1 cellular context compared by ENCODE assay signal in genomic region chr7:92245487-92246362, GRCh38.
TF ChIP-seq lines count a peak whose summit lies in the region.

A gene with protein sequence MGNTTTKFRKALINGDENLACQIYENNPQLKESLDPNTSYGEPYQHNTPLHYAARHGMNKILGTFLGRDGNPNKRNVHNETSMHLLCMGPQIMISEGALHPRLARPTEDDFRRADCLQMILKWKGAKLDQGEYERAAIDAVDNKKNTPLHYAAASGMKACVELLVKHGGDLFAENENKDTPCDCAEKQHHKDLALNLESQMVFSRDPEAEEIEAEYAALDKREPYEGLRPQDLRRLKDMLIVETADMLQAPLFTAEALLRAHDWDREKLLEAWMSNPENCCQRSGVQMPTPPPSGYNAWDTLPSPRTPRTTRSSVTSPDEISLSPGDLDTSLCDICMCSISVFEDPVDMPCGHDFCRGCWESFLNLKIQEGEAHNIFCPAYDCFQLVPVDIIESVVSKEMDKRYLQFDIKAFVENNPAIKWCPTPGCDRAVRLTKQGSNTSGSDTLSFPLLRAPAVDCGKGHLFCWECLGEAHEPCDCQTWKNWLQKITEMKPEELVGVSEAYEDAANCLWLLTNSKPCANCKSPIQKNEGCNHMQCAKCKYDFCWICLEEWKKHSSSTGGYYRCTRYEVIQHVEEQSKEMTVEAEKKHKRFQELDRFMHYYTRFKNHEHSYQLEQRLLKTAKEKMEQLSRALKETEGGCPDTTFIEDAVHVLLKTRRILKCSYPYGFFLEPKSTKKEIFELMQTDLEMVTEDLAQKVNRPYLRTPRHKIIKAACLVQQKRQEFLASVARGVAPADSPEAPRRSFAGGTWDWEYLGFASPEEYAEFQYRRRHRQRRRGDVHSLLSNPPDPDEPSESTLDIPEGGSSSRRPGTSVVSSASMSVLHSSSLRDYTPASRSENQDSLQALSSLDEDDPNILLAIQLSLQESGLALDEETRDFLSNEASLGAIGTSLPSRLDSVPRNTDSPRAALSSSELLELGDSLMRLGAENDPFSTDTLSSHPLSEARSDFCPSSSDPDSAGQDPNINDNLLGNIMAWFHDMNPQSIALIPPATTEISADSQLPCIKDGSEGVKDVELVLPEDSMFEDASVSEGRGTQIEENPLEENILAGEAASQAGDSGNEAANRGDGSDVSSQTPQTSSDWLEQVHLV (plus strand): TSS chr7:92245974. CDS start chr7:92294979, 49,005 bp downstream.
KRIT1 (minus strand) TSS chr7:92245914; CDS start chr7:92242135, 3,779 bp downstream.

TF ChIP-seq in HepG2, 621 proteins besides CTCF, POLR2A, EP300 and RAD21 (continued from another document and continues in another):
- TF ChIP-seq, protein P1, sequence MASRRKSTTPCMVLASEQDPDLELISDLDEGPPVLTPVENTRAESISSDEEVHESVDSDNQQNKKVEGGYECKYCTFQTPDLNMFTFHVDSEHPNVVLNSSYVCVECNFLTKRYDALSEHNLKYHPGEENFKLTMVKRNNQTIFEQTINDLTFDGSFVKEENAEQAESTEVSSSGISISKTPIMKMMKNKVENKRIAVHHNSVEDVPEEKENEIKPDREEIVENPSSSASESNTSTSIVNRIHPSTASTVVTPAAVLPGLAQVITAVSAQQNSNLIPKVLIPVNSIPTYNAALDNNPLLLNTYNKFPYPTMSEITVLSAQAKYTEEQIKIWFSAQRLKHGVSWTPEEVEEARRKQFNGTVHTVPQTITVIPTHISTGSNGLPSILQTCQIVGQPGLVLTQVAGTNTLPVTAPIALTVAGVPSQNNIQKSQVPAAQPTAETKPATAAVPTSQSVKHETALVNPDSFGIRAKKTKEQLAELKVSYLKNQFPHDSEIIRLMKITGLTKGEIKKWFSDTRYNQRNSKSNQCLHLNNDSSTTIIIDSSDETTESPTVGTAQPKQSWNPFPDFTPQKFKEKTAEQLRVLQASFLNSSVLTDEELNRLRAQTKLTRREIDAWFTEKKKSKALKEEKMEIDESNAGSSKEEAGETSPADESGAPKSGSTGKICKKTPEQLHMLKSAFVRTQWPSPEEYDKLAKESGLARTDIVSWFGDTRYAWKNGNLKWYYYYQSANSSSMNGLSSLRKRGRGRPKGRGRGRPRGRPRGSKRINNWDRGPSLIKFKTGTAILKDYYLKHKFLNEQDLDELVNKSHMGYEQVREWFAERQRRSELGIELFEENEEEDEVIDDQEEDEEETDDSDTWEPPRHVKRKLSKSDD (CRISPR knock-in tag; IDR thresholded peaks at IDR 0.05; ENCODE audit: low read depth): no peak
- TF ChIP-seq ZNF678 (CRISPR knock-in tag; IDR thresholded peaks at IDR 0.05): 0 out of 2 replicates have a peak, but pooled peaks have one; percentile 32
- TF ChIP-seq ATAD3A (CRISPR knock-in tag; IDR thresholded peaks at IDR 0.05): no peak
- no peak; the same call in none of the 2 replicates for TF ChIP-seq ZNF777 (CRISPR knock-in tag; IDR thresholded peaks at IDR 0.05)
- TF ChIP-seq, protein P2, sequence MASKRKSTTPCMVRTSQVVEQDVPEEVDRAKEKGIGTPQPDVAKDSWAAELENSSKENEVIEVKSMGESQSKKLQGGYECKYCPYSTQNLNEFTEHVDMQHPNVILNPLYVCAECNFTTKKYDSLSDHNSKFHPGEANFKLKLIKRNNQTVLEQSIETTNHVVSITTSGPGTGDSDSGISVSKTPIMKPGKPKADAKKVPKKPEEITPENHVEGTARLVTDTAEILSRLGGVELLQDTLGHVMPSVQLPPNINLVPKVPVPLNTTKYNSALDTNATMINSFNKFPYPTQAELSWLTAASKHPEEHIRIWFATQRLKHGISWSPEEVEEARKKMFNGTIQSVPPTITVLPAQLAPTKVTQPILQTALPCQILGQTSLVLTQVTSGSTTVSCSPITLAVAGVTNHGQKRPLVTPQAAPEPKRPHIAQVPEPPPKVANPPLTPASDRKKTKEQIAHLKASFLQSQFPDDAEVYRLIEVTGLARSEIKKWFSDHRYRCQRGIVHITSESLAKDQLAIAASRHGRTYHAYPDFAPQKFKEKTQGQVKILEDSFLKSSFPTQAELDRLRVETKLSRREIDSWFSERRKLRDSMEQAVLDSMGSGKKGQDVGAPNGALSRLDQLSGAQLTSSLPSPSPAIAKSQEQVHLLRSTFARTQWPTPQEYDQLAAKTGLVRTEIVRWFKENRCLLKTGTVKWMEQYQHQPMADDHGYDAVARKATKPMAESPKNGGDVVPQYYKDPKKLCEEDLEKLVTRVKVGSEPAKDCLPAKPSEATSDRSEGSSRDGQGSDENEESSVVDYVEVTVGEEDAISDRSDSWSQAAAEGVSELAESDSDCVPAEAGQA (IDR thresholded peaks at IDR 0.05; ENCODE audit: low read depth): no peak
- TF ChIP-seq, protein P2 (CRISPR knock-in tag; IDR thresholded peaks at IDR 0.05; ENCODE audit: borderline replicate concordance): no peak
- no peak for TF ChIP-seq ZNF780A (CRISPR knock-in tag; IDR thresholded peaks at IDR 0.05)
- peak; percentile 20 for TF ChIP-seq SKI (IDR thresholded peaks at IDR 0.05; ENCODE audit: partially characterized antibody)
- TF ChIP-seq MATR3 (CRISPR knock-in tag; IDR thresholded peaks at IDR 0.05): no peak
- peak; percentile 63; the same call in 1 of the 2 replicates for TF ChIP-seq DR1 (CRISPR knock-in tag; IDR thresholded peaks at IDR 0.05)
- no peak for TF ChIP-seq EEA1 (CRISPR knock-in tag; IDR thresholded peaks at IDR 0.05; ENCODE audit: borderline replicate concordance)
- no peak for TF ChIP-seq NCOA2 (CRISPR knock-in tag; IDR thresholded peaks at IDR 0.05)
- 0 out of 2 replicates have a peak, but pooled peaks have one; percentile 35 for TF ChIP-seq ZNF747 (CRISPR knock-in tag; IDR thresholded peaks at IDR 0.05; ENCODE audit: borderline replicate concordance)
- TF ChIP-seq TP53 (CRISPR knock-in tag; conservative IDR thresholded peaks at IDR 0.05): 0 out of 2 replicates have a peak, but pooled peaks have one; percentile 58
- TF ChIP-seq ZNF614 (CRISPR knock-in tag; IDR thresholded peaks at IDR 0.05; ENCODE audit: borderline replicate concordance): no peak
- TF ChIP-seq, protein P3, sequence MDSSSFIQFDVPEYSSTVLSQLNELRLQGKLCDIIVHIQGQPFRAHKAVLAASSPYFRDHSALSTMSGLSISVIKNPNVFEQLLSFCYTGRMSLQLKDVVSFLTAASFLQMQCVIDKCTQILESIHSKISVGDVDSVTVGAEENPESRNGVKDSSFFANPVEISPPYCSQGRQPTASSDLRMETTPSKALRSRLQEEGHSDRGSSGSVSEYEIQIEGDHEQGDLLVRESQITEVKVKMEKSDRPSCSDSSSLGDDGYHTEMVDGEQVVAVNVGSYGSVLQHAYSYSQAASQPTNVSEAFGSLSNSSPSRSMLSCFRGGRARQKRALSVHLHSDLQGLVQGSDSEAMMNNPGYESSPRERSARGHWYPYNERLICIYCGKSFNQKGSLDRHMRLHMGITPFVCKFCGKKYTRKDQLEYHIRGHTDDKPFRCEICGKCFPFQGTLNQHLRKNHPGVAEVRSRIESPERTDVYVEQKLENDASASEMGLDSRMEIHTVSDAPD (CRISPR knock-in tag; IDR thresholded peaks at IDR 0.05): no peak; the same call in 1 of the 2 replicates
- 0 out of 2 replicates have a peak, but pooled peaks have one; percentile 44 for TF ChIP-seq ELF4 (CRISPR knock-in tag; IDR thresholded peaks at IDR 0.05; ENCODE audit: borderline replicate concordance)
- TF ChIP-seq KDM5B (CRISPR knock-in tag; IDR thresholded peaks at IDR 0.05; ENCODE audit: borderline replicate concordance): peak; percentile 87
- no peak for TF ChIP-seq RFX5 (IDR thresholded peaks at IDR 0.05; ENCODE audit: low read depth, low read length)
- 0 out of 2 replicates have a peak, but pooled peaks have one; percentile 51 for TF ChIP-seq TSC22D2 (CRISPR knock-in tag; IDR thresholded peaks at IDR 0.05; ENCODE audit: borderline replicate concordance)
- TF ChIP-seq ZKSCAN5 (CRISPR knock-in tag; IDR thresholded peaks at IDR 0.05): no peak
- no peak for TF ChIP-seq ERF (CRISPR knock-in tag; IDR thresholded peaks at IDR 0.05)
- TF ChIP-seq TIGD3 (CRISPR knock-in tag; IDR thresholded peaks at IDR 0.05; ENCODE audit: borderline replicate concordance): no peak
- TF ChIP-seq ZNF460 (CRISPR knock-in tag; IDR thresholded peaks at IDR 0.05; ENCODE audit: borderline replicate concordance): peak; percentile 7; the same call in 1 of the 2 replicates
- no peak for TF ChIP-seq ZNF160 (CRISPR knock-in tag; IDR thresholded peaks at IDR 0.05)
- TF ChIP-seq ZNF546 (CRISPR knock-in tag; conservative IDR thresholded peaks at IDR 0.05): no peak
- peak; percentile 89; the same call in 1 of the 2 replicates for TF ChIP-seq ZIK1 (CRISPR knock-in tag; IDR thresholded peaks at IDR 0.05; ENCODE audit: borderline replicate concordance, low read depth)
- TF ChIP-seq FOXA3 (CRISPR knock-in tag; IDR thresholded peaks at IDR 0.05): 0 out of 2 replicates have a peak, but pooled peaks have one; percentile 12
- peak; percentile 59; the same call in 1 of the 2 replicates for TF ChIP-seq ZBTB7A (CRISPR knock-in tag; IDR thresholded peaks at IDR 0.05)
- TF ChIP-seq FLYWCH1 (CRISPR knock-in tag; IDR thresholded peaks at IDR 0.05): no peak
- peak; percentile 87 for TF ChIP-seq ELF3 (CRISPR knock-in tag; IDR thresholded peaks at IDR 0.05)
- no peak for TF ChIP-seq TEAD2 (CRISPR knock-in tag; IDR thresholded peaks at IDR 0.05)
- no peak for TF ChIP-seq SRF (IDR thresholded peaks at IDR 0.05; ENCODE audit: low read depth, low read length)
- TF ChIP-seq TRIM24 (CRISPR knock-in tag; IDR thresholded peaks at IDR 0.05): no peak
- TF ChIP-seq FOSL2 (CRISPR knock-in tag; IDR thresholded peaks at IDR 0.05): peak; percentile 15; the same call in 1 of the 2 replicates
- TF ChIP-seq, protein P4, sequence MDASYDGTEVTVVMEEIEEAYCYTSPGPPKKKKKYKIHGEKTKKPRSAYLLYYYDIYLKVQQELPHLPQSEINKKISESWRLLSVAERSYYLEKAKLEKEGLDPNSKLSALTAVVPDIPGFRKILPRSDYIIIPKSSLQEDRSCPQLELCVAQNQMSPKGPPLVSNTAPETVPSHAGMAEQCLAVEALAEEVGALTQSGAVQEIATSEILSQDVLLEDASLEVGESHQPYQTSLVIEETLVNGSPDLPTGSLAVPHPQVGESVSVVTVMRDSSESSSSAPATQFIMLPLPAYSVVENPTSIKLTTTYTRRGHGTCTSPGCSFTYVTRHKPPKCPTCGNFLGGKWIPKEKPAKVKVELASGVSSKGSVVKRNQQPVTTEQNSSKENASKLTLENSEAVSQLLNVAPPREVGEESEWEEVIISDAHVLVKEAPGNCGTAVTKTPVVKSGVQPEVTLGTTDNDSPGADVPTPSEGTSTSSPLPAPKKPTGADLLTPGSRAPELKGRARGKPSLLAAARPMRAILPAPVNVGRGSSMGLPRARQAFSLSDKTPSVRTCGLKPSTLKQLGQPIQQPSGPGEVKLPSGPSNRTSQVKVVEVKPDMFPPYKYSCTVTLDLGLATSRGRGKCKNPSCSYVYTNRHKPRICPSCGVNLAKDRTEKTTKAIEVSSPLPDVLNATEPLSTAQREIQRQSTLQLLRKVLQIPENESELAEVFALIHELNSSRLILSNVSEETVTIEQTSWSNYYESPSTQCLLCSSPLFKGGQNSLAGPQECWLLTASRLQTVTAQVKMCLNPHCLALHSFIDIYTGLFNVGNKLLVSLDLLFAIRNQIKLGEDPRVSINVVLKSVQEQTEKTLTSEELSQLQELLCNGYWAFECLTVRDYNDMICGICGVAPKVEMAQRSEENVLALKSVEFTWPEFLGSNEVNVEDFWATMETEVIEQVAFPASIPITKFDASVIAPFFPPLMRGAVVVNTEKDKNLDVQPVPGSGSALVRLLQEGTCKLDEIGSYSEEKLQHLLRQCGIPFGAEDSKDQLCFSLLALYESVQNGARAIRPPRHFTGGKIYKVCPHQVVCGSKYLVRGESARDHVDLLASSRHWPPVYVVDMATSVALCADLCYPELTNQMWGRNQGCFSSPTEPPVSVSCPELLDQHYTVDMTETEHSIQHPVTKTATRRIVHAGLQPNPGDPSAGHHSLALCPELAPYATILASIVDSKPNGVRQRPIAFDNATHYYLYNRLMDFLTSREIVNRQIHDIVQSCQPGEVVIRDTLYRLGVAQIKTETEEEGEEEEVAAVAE (CRISPR knock-in tag; IDR thresholded peaks at IDR 0.05; ENCODE audit: borderline replicate concordance): peak; percentile 56; the same call in 1 of the 2 replicates
